Comparison of ENCODE assay signal across 15 cellular contexts in genomic region chr1:173276922-173277800, GRCh38.
DNase-seq lines count a peak whose midpoint lies in the region; ATAC-seq, FAIRE-seq and TF ChIP-seq lines count a peak whose summit lies in the region.
"Had no signal": no experiment of that assay in that cellular context is flagged by ENCODE, and none has a peak within 500 bp of the region (broad histone marks: within the 10 kb centered on the region; RNA-seq: fewer than 3 reads in every experiment).

No MANE protein-coding gene starts in this region.

- H3K9me3 ChIP-seq in small intestine (ENCODE audit: control insufficient read depth, low read depth) = no peaks in the 10 kb centered on the region
- H3K9me3 ChIP-seq in lower lobe of right lung = no peaks in the 10 kb centered on the region
- H3K9me3 ChIP-seq in SK-N-SH = no peaks in the 10 kb centered on the region

- H3K36me3 ChIP-seq in small intestine (ENCODE audit: control insufficient read depth in 2 of 2, insufficient read depth in 2 of 2, low read length in 2 of 2) (no peaks in the 10 kb centered on the region), lower lobe of right lung (no peaks in the 10 kb centered on the region), SK-N-SH (replicated peaks in 1 of 2; ENCODE audit: control insufficient read depth in 1 of 2, insufficient read depth in 2 of 2, low read length in 1 of 2) (no peaks in the 10 kb centered on the region)

- no peak for FAIRE-seq in small intestine (lab: Jason Lieb, UNC)
- FAIRE-seq: endothelial cell of umbilical vein, H1 had no signal

- peaks cover 10% of the 10 kb centered on the region for H3F3A ChIP-seq in SK-N-SH (replicated peaks; ENCODE audit: insufficient read depth)

- H3K36me3 Mint-ChIP-seq in activated CD4-positive, alpha-beta T cell treated with anti-CD3 and anti-CD28 coated beads for 36 hours (ENCODE audit: low read depth) = peaks cover 1% of the 10 kb centered on the region

- POLR2A ChIA-PET in activated CD4-positive, alpha-beta T cell treated with anti-CD3 and anti-CD28 coated beads for 36 hours (lab: Charles Lee) = no interaction called here
- POLR2A ChIA-PET in SK-N-SH (lab: Yijun Ruan, JAX) = no interaction called here

- TF ChIP-seq CTCF in lower lobe of right lung (IDR thresholded peaks at IDR 0.05) (no peak), SK-N-SH (IDR thresholded peaks at IDR 0.05) (no peak)

- H3K9ac ChIP-seq in SK-N-SH = no peak overlapping the region

- TF ChIP-seq RAD21 in SK-N-SH (IDR thresholded peaks at IDR 0.05; ENCODE audit: low read length) = no peak

- no peak overlapping the region for H3K4me3 ChIP-seq in small intestine (ENCODE audit: low read depth in 1 of 2, low read length in 2 of 2)
- H3K4me3 ChIP-seq in lower lobe of right lung = no peak overlapping the region
- H3K4me3 ChIP-seq in SK-N-SH (ENCODE audit: low read depth in 2 of 2, low read length in 1 of 2) = no peak overlapping the region

- no peaks in the 10 kb centered on the region for H4K20me1 ChIP-seq in SK-N-SH (ENCODE audit: insufficient read depth)

- no peak overlapping the region for H2AFZ ChIP-seq in SK-N-SH (ENCODE audit: low read depth)

- H3K9me3 Mint-ChIP-seq in activated CD4-positive, alpha-beta T cell treated with anti-CD3 and anti-CD28 coated beads for 36 hours (ENCODE audit: low read depth) = no peaks in the 10 kb centered on the region

- no peaks in the 10 kb centered on the region for H3K27me3 Mint-ChIP-seq in activated CD4-positive, alpha-beta T cell treated with anti-CD3 and anti-CD28 coated beads for 36 hours

- H3K9me2 ChIP-seq in SK-N-SH = no peaks in the 10 kb centered on the region

- peak; percentile 96 for ATAC-seq in activated CD4-positive, alpha-beta T cell treated with anti-CD3 and anti-CD28 coated beads for 36 hours
- peak; percentile 95 for ATAC-seq in GM21529 (IDR thresholded peaks at IDR 0.05; ENCODE audit: unreplicated experiment)
- ATAC-seq in HG03108 (IDR thresholded peaks at IDR 0.05; ENCODE audit: unreplicated experiment) = peak; percentile 80
- no peak for ATAC-seq in lower lobe of right lung
- ATAC-seq: SK-N-SH treated with all-trans-retinoic acid at 6 μM for 48 hours had no signal

- no peak overlapping the region for H3K4me3 Mint-ChIP-seq in activated CD4-positive, alpha-beta T cell treated with anti-CD3 and anti-CD28 coated beads for 36 hours

- H3K4me2 ChIP-seq in SK-N-SH = no peak overlapping the region

- WGBS in small intestine, 3 donors = 60 to 77% (median 74%) methylated on average over 3 of the region's 3 CpGs
- 52% methylated on average over 3 of the region's 3 CpGs for WGBS in SK-N-SH (ENCODE audit: low lambda C conversion rate)

- H3K27ac ChIP-seq in small intestine (ENCODE audit: low read depth in 1 of 2, low read length in 1 of 2) = no peak overlapping the region
- H3K27ac ChIP-seq in lower lobe of right lung = no peak overlapping the region
- no peak overlapping the region for H3K27ac ChIP-seq in SK-N-SH (ENCODE audit: low read depth in 2 of 2, low read length in 1 of 2)

- no peak overlapping the region for H3K27ac Mint-ChIP-seq in activated CD4-positive, alpha-beta T cell treated with anti-CD3 and anti-CD28 coated beads for 36 hours

- peaks cover 9% of the 10 kb centered on the region for H3K4me1 Mint-ChIP-seq in activated CD4-positive, alpha-beta T cell treated with anti-CD3 and anti-CD28 coated beads for 36 hours

- TF ChIP-seq EP300 in SK-N-SH (IDR thresholded peaks at IDR 0.05; ENCODE audit: borderline replicate concordance in 1 of 2, low read depth in 1 of 2, low read length in 1 of 2) = no peak

- DNase-seq in activated CD4-positive, alpha-beta T cell treated with anti-CD3 and anti-CD28 coated beads for 36 hours = peak; percentile 11
- DNase-seq in activated CD4-positive, alpha-beta T cell treated with anti-CD3 and anti-CD28 coated beads, Interleukin-2, amount 50 U/mL, for 4 hours = no peak
- peak; percentile 5 for DNase-seq in small intestine
- DNase-seq in head of caudate nucleus = no peak
- no peak for DNase-seq in lower lobe of right lung
- no peak for DNase-seq in SK-N-SH
- DNase-seq: 8988T, aorta, DMS153, NCI-H524 had no signal

- H3K79me2 ChIP-seq in SK-N-SH (ENCODE audit: insufficient read depth) = no peaks in the 10 kb centered on the region

- no peaks in the 10 kb centered on the region for H3K4me1 ChIP-seq in small intestine (ENCODE audit: control insufficient read depth in 2 of 2, insufficient read depth in 1 of 2, low read depth in 1 of 2, low read length in 1 of 2)
- no peaks in the 10 kb centered on the region for H3K4me1 ChIP-seq in lower lobe of right lung
- no peaks in the 10 kb centered on the region; a peak in 2 of 4 replicates for H3K4me1 ChIP-seq in SK-N-SH (ENCODE audit: control insufficient read depth in 1 of 2, insufficient read depth in 2 of 2, low read depth in 1 of 2, low read length in 1 of 2)

- intact Hi-C loops in activated CD4-positive, alpha-beta T cell treated with anti-CD3 and anti-CD28 coated beads for 36 hours (cut with DNase I, micrococcal nuclease) = loop anchor here (2.0 to 5.0 kb wide), 3 partner anchors 20 to 530 kb away; no protein-coding TSS in a partner anchor
- intact Hi-C loops in head of caudate nucleus (cut with DNase I) (no loop called here), lower lobe of right lung (cut with DNase I) (no loop called here)

- CTCF ChIA-PET in activated CD4-positive, alpha-beta T cell treated with anti-CD3 and anti-CD28 coated beads for 36 hours (lab: Charles Lee) = interaction anchor here (1.5 kb wide), 1 partner anchor 22 kb away, joined by 3 read pairs; no protein-coding TSS in a partner anchor
- CTCF ChIA-PET in SK-N-SH (lab: Yijun Ruan, JAX) = no interaction called here

- H3K27me3 ChIP-seq in small intestine (ENCODE audit: control insufficient read depth in 2 of 2, insufficient read depth in 2 of 2, low read length in 2 of 2) (no peaks in the 10 kb centered on the region), lower lobe of right lung (ENCODE audit: low read depth) (no peaks in the 10 kb centered on the region), SK-N-SH (ENCODE audit: insufficient read depth) (no peaks in the 10 kb centered on the region)

TF ChIP-seq in SK-N-SH, 30 proteins besides CTCF, POLR2A, EP300 and RAD21:
- TF ChIP-seq MAX (IDR thresholded peaks at IDR 0.05; ENCODE audit: low read depth) (no peak), NRF1 (IDR thresholded peaks at IDR 0.05; ENCODE audit: low read depth, low read length) (no peak), POLR2AphosphoS5 (IDR thresholded peaks at IDR 0.05; ENCODE audit: low read depth, low read length) (no peak), FOXM1 (IDR thresholded peaks at IDR 0.05; ENCODE audit: low read depth) (no peak), REST (IDR thresholded peaks at IDR 0.05; ENCODE audit: low read depth, low read length) (no peak), MEF2A (IDR thresholded peaks at IDR 0.05; ENCODE audit: borderline replicate concordance, low read depth) (no peak), FOSL2 (IDR thresholded peaks at IDR 0.05; ENCODE audit: borderline replicate concordance, low read depth) (no peak), TEAD4 (IDR thresholded peaks at IDR 0.05; ENCODE audit: borderline replicate concordance, insufficient read depth) (no peak), ZBTB33 (IDR thresholded peaks at IDR 0.05; ENCODE audit: borderline replicate concordance, low read depth) (no peak), RFX5 (IDR thresholded peaks at IDR 0.05; ENCODE audit: low read length) (no peak), NFIC (IDR thresholded peaks at IDR 0.05; ENCODE audit: borderline replicate concordance) (no peak)

Comparison
In these comparisons a context has a peak if more than half of its experiments do, and no peak if none do; other contexts are left out.
1. DNase-seq: peak in activated CD4-positive, alpha-beta T cell treated with anti-CD3 and anti-CD28 coated beads for 36 hours (single experiment) and small intestine (single experiment); none in activated CD4-positive, alpha-beta T cell treated with anti-CD3 and anti-CD28 coated beads, Interleukin-2, amount 50 U/mL, for 4 hours (0 of 2), head of caudate nucleus (0 of 42), lower lobe of right lung (single experiment) and SK-N-SH (single experiment).
2. ATAC-seq: peak in activated CD4-positive, alpha-beta T cell treated with anti-CD3 and anti-CD28 coated beads for 36 hours (single experiment), GM21529 (single experiment) and HG03108 (single experiment); none in lower lobe of right lung (0 of 2).
3. intact Hi-C loops: an anchor here in activated CD4-positive, alpha-beta T cell treated with anti-CD3 and anti-CD28 coated beads for 36 hours (2.0 to 5.0 kb wide); none called in head of caudate nucleus and lower lobe of right lung.